In the genomic region with DNA sequence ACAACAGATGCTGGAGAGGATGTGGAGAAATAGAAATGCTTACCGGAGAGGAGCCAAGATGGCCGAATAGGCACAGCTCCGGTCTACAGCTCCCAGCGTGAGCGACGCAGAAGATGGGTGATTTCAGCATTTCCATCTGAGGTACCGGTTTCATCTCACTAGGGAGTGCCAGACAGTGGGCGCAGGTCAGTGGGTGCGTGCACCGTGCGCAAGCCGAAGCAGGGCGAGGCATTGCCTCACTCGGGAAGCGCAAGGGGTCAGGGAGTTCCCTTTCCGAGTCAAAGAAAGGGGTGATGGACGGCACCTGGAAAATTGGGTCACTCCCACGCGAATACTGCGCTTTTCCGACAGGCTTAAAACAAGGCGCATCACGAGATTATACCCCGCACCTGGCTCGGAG, we compare ENCODE assay signal across 7 cellular contexts.
A peak's percentile ranks its signal among the peaks of the same experiment; 100 is the strongest.
DNase-seq lines count a peak whose midpoint lies in the region; TF ChIP-seq lines count a peak whose summit lies in the region.
"Not testable (repeated sequence)": the region's sequence is repeated elsewhere in the genome, so short reads cannot be mapped to it uniquely, and the experiment has no call there.

No MANE protein-coding gene starts in this region.

- H3K9ac ChIP-seq in HUES64 (ENCODE audit: low read depth, low read length) (peak overlapping the region; percentile 82), NT2/D1 (ENCODE audit: insufficient read length, low read depth) (peak overlapping the region; percentile 70)

- H3K27ac ChIP-seq in HUES64 (ENCODE audit: low read depth, low read length); iPS DF 6.9 (ENCODE audit: low read length): not testable (repeated sequence)

- H3K4me1 ChIP-seq in HUES64 (ENCODE audit: insufficient read depth, low read length) = peaks cover 18% of the 10 kb centered on the region
- not testable (repeated sequence) for H3K4me1 ChIP-seq in NT2/D1 (ENCODE audit: insufficient read depth, insufficient read length); iPS DF 6.9 (ENCODE audit: control insufficient read depth, insufficient read depth, low read length)

- peak overlapping the region in 3 of 5 experiments; percentile 19 to 49 (median 20) for H3K27ac Mint-ChIP-seq in brain
- peak overlapping the region; percentile 99 for H3K27ac Mint-ChIP-seq in neural crest cell (ENCODE audit: unreplicated experiment)

- not testable (repeated sequence) for H3K9me3 ChIP-seq in HUES64 (ENCODE audit: insufficient read depth, low read depth, low read length); iPS DF 6.9 (ENCODE audit: control insufficient read depth, insufficient read depth, low read length)
- peaks cover 18% of the 10 kb centered on the region for H3K9me3 ChIP-seq in NT2/D1 (ENCODE audit: insufficient read depth, low read length)

- WGBS in HUES64 = 74% methylated on average over 25 of the region's 25 CpGs
- no CpG with 5 or more reads among the region's 25 CpGs for WGBS in iPS DF 6.9 (ENCODE audit: insufficient coverage, insufficient read length)

- peaks cover 3 to 19% (median 16%) of the 10 kb centered on the region in 5 experiments for H3K9me3 Mint-ChIP-seq in brain
- not testable (repeated sequence) for H3K9me3 Mint-ChIP-seq in neural crest cell

- not testable (repeated sequence) for H3K27me3 ChIP-seq in H7 (ENCODE audit: control insufficient read depth, insufficient read depth, low read length); HUES64 (ENCODE audit: insufficient read depth, low read length); NT2/D1 (ENCODE audit: insufficient read depth, insufficient read length); iPS DF 6.9 (ENCODE audit: control insufficient read depth, insufficient read depth, low read length)

- not testable (repeated sequence) for DNase-seq in H7; NT2/D1 (ENCODE audit: low read depth, low spot score); iPS DF 6.9 (ENCODE audit: low read depth, low spot score)
- peak; percentile 16 for DNase-seq in NCI-H2171 treated with DMSO at 0.1 percent for 48 hours (lab: John Stamatoyannopoulos, UW)
- peak; percentile 11 for DNase-seq in neural crest cell (ENCODE audit: low read depth, low spot score)

- H3K4me1 Mint-ChIP-seq in brain = peaks cover 23% of the 10 kb centered on the region
- peaks cover 25% of the 10 kb centered on the region for H3K4me1 Mint-ChIP-seq in neural crest cell

- H3K27me3 Mint-ChIP-seq in brain; neural crest cell (ENCODE audit: low read depth): not testable (repeated sequence)

- H3K4me3 ChIP-seq in H7 (ENCODE audit: insufficient read depth, low read depth, low read length) = peak overlapping the region; percentile 35
- H3K4me3 ChIP-seq in HUES64 (ENCODE audit: low read length) = peak overlapping the region; percentile 46
- peak overlapping the region; percentile 46 for H3K4me3 ChIP-seq in NT2/D1 (ENCODE audit: insufficient read length, low read depth)
- H3K4me3 ChIP-seq in iPS DF 6.9 (ENCODE audit: low read length) = peak overlapping the region; percentile 26; the same call in 1 of the 2 replicates

- H3K36me3 ChIP-seq in H7 (replicated peaks; ENCODE audit: control insufficient read depth, insufficient read depth, low read length); HUES64 (ENCODE audit: insufficient read depth, low read length); NT2/D1 (ENCODE audit: insufficient read depth, insufficient read length, low read length); iPS DF 6.9 (ENCODE audit: control insufficient read depth, insufficient read depth, low read length): not testable (repeated sequence)

- H3K4me3 Mint-ChIP-seq in brain (peak overlapping the region in 3 of 5 experiments; percentile 28 to 88 (median 64)), neural crest cell (peak overlapping the region; percentile 92)

- H3K36me3 Mint-ChIP-seq in brain = not testable (repeated sequence)
- peaks cover 16% of the 10 kb centered on the region for H3K36me3 Mint-ChIP-seq in neural crest cell (ENCODE audit: low read depth)

- TF ChIP-seq CTCF in brain (conservative IDR thresholded peaks at IDR 0.05); neural crest cell (conservative IDR thresholded peaks at IDR 0.05): not testable (repeated sequence)
